11 cellular contexts compared by ENCODE assay signal in genomic region chr3:7800006-7800780, GRCh38.
DNase-seq lines count a peak whose midpoint lies in the region; ATAC-seq and TF ChIP-seq lines count a peak whose summit lies in the region.
"Had no signal": no experiment of that assay in that cellular context is flagged by ENCODE, and none has a peak within 500 bp of the region (broad histone marks: within the 10 kb centered on the region; RNA-seq: fewer than 3 reads in every experiment).

No MANE protein-coding gene starts in this region.

- H3K9me3 ChIP-seq in liver (ENCODE audit: control insufficient read depth in 4 of 4, low read length in 3 of 4) (no peaks in the 10 kb centered on the region), upper lobe of left lung (no peaks in the 10 kb centered on the region)
- H3K9me3 ChIP-seq: BLaER1 treated with 17β-estradiol and CSF1 and Interleukin-3, amounts not matched to agents 10 nM and 100 nM had no signal

- DNase-seq in Ammon's horn (ENCODE audit: low spot score) = peak; percentile 19
- peak; percentile 27 to 34 for DNase-seq in cardiac fibroblast (ENCODE audit: low read depth in 2 of 2)
- DNase-seq in stimulated activated naive CD8-positive, alpha-beta T cell treated with anti-CD3 and anti-CD28 coated beads, Interleukin-15, Interleukin-2, amounts not matched to agents 100 U/mL and 50 U/mL, for 24 hours = no peak
- DNase-seq in DMS153 (lab: John Stamatoyannopoulos, UW) = no peak
- no peak for DNase-seq in coronary artery (ENCODE audit: low spot score)
- no peak for DNase-seq in upper lobe of left lung
- DNase-seq: activated T-cell treated with anti-CD3 and anti-CD28 coated beads, Interleukin-2, amount 50 U/mL, for 48 hours had no signal

- TF ChIP-seq EP300 in upper lobe of left lung (IDR thresholded peaks at IDR 0.05) = no peak

- no peaks in the 10 kb centered on the region for H3K27me3 ChIP-seq in liver (ENCODE audit: control insufficient read depth in 4 of 4, insufficient read depth in 4 of 4, low read length in 3 of 4)
- H3K27me3 ChIP-seq in upper lobe of left lung = no peaks in the 10 kb centered on the region
- H3K27me3 ChIP-seq: BLaER1 treated with 17β-estradiol and CSF1 and Interleukin-3, amounts not matched to agents 10 nM and 100 nM had no signal

- 51% methylated on average over 4 of the region's 4 CpGs for WGBS in liver
- WGBS in upper lobe of left lung, 2 donors = 54 to 55% methylated on average over 4 of the region's 4 CpGs

- H3K36me3 ChIP-seq in liver (ENCODE audit: control insufficient read depth in 4 of 4, insufficient read depth in 3 of 4, low read depth in 1 of 4, low read length in 3 of 4) (no peaks in the 10 kb centered on the region), upper lobe of left lung (no peaks in the 10 kb centered on the region)
- H3K36me3 ChIP-seq: BLaER1 treated with 17β-estradiol and CSF1 and Interleukin-3, amounts not matched to agents 10 nM and 100 nM had no signal

- peak; percentile 49 to 56 for TF ChIP-seq RAD21 in liver (IDR thresholded peaks at IDR 0.05)

- H3K4me1 ChIP-seq in liver (ENCODE audit: control insufficient read depth in 4 of 4, insufficient read depth in 4 of 4, low read length in 3 of 4) (no peaks in the 10 kb centered on the region), upper lobe of left lung (no peaks in the 10 kb centered on the region)

- no peak overlapping the region for H3K9ac ChIP-seq in liver (ENCODE audit: low read depth in 1 of 2, low read length in 2 of 2)
- H3K9ac ChIP-seq: BLaER1 treated with 17β-estradiol and CSF1 and Interleukin-3, amounts not matched to agents 10 nM and 100 nM had no signal

- TF ChIP-seq POLR2A in upper lobe of left lung (IDR thresholded peaks at IDR 0.05) = no peak

- H3K27ac ChIP-seq in liver (ENCODE audit: low read depth in 1 of 2, low read length in 2 of 2) = no peak overlapping the region
- no peak overlapping the region for H3K27ac ChIP-seq in coronary artery
- no peak overlapping the region for H3K27ac ChIP-seq in upper lobe of left lung
- H3K27ac ChIP-seq: BLaER1 treated with 17β-estradiol and CSF1 and Interleukin-3, amounts not matched to agents 10 nM and 100 nM had no signal

- ATAC-seq in stimulated activated naive CD8-positive, alpha-beta T cell treated with anti-CD3 and anti-CD28 coated beads, Interleukin-15, Interleukin-2, amounts not matched to agents 100 U/mL and 50 U/mL, for 24 hours = no peak
- no peak for ATAC-seq in upper lobe of left lung (ENCODE audit: low FRiP score in 2 of 2)
- ATAC-seq: WTC11 had no signal

- H3K4me3 ChIP-seq in cardiac fibroblast (replicated peaks in 1 of 2; ENCODE audit: low read depth in 2 of 2, low read length in 2 of 2) (no peak overlapping the region), liver (ENCODE audit: low read depth in 1 of 3, low read length in 3 of 3) (no peak overlapping the region), coronary artery (no peak overlapping the region), upper lobe of left lung (no peak overlapping the region)
- H3K4me3 ChIP-seq: BLaER1 treated with 17β-estradiol and CSF1 and Interleukin-3, amounts not matched to agents 10 nM and 100 nM had no signal

- peak; percentile 54 for TF ChIP-seq CTCF in LNCAP (IDR thresholded peaks at IDR 0.05)
- peak; percentile 16 for TF ChIP-seq CTCF in cardiac fibroblast (IDR thresholded peaks at IDR 0.05; ENCODE audit: low read depth, low read length)
- peak; percentile 20 for TF ChIP-seq CTCF in liver (IDR thresholded peaks at IDR 0.05; ENCODE audit: low read depth, low read length, missing input control)
- TF ChIP-seq CTCF in coronary artery (IDR thresholded peaks at IDR 0.05) = no peak
- TF ChIP-seq CTCF in upper lobe of left lung (IDR thresholded peaks at IDR 0.05) = peak in 2 of 6 experiments; percentile 8 to 11

TF ChIP-seq in liver, 16 proteins besides CTCF, POLR2A, EP300 and RAD21:
- no peak for TF ChIP-seq EGR1 (IDR thresholded peaks at IDR 0.05; ENCODE audit: low read depth in 2 of 2)
- no peak for TF ChIP-seq RXRA (IDR thresholded peaks at IDR 0.05)
- no peak for TF ChIP-seq SP1 (IDR thresholded peaks at IDR 0.05)
- no peak for TF ChIP-seq FOXA1 (IDR thresholded peaks at IDR 0.05)
- TF ChIP-seq NR2F2 (IDR thresholded peaks at IDR 0.05) = no peak
- no peak for TF ChIP-seq HNF4G (IDR thresholded peaks at IDR 0.05)
- TF ChIP-seq TAF1 (conservative IDR thresholded peaks at IDR 0.05) = no peak
- TF ChIP-seq FOXA2 (IDR thresholded peaks at IDR 0.05) = no peak
- no peak for TF ChIP-seq ATF3 (IDR thresholded peaks at IDR 0.05)
- no peak for TF ChIP-seq JUND (IDR thresholded peaks at IDR 0.05)
- TF ChIP-seq REST (IDR thresholded peaks at IDR 0.05) = no peak
- no peak for TF ChIP-seq ZBTB33 (IDR thresholded peaks at IDR 0.05)
- no peak for TF ChIP-seq HNF4A (conservative IDR thresholded peaks at IDR 0.05)
- TF ChIP-seq GABPA (IDR thresholded peaks at IDR 0.05 in 1 of 2, conservative IDR thresholded peaks at IDR 0.05 in 1 of 2) = no peak
TF ChIP-seq in liver: peak in this region for 0.

Comparison
In these comparisons a context has a peak if more than half of its experiments do, and no peak if none do; other contexts are left out.
1. DNase-seq: peak in Ammon's horn (single experiment) and cardiac fibroblast (2 of 2); none in stimulated activated naive CD8-positive, alpha-beta T cell treated with anti-CD3 and anti-CD28 coated beads, Interleukin-15, Interleukin-2, amounts not matched to agents 100 U/mL and 50 U/mL, for 24 hours (single experiment), DMS153 (single experiment), coronary artery (single experiment) and upper lobe of left lung (0 of 2).